20 cellular contexts compared by ENCODE assay signal in the genomic region with DNA sequence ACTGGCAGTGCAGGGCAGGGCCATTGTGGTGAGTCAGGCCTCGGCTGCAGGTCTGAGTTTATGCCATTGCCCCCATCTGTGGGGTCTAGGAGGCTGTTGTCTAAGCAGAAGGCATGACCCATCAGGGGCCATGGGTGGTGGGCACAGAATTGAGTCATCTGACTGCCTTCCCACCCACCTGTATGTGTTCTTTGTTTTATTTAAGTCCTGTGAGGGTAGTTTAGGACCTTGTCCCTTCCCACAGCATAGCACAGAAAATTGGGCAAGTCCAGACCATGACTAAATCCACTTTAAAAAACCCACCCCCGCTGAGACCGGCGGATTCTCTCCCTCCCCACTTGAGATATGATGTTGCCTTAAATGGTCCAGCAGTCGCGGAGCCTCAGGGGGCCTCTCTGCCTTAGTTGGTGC. TPM values are rescaled to one million over a fixed set of nuclear protein-coding genes. Genes with fewer than 3 reads are reported as not detected.
DNase-seq lines count a peak whose midpoint lies in the region; ATAC-seq and TF ChIP-seq lines count a peak whose summit lies in the region.
"Had no signal": no experiment of that assay in that cellular context is flagged by ENCODE, and none has a peak within 500 bp of the region (broad histone marks: within the 10 kb centered on the region; RNA-seq: fewer than 3 reads in every experiment).

No MANE protein-coding gene starts in this region.

- no peak for TF ChIP-seq EP300 in suprapubic skin (IDR thresholded peaks at IDR 0.05)

- WGBS in suprapubic skin, result 73% methylated on average over 6 of the region's 6 CpGs

- TF ChIP-seq CTCF in suprapubic skin (IDR thresholded peaks at IDR 0.05), result no peak

- ATAC-seq in HG03045 (IDR thresholded peaks at IDR 0.05; ENCODE audit: unreplicated experiment), result no peak
- ATAC-seq: lower lobe of right lung had no signal

- H3K27me3 ChIP-seq in suprapubic skin, result no peaks in the 10 kb centered on the region
- H3K27me3 ChIP-seq: brain microvascular endothelial cell had no signal

- no peak overlapping the region for H3K27ac ChIP-seq in suprapubic skin
- H3K27ac ChIP-seq: BLaER1 treated with 17β-estradiol and CSF1 and Interleukin-3, amounts not matched to agents 10 nM and 100 nM; brain microvascular endothelial cell; lower lobe of right lung had no signal

- H3K9me3 ChIP-seq in suprapubic skin, result no peaks in the 10 kb centered on the region
- H3K9me3 ChIP-seq: BLaER1 treated with 17β-estradiol and CSF1 and Interleukin-3, amounts not matched to agents 10 nM and 100 nM; lower lobe of right lung had no signal

- peaks cover 21% of the 10 kb centered on the region for H3K4me1 ChIP-seq in suprapubic skin

- no peaks in the 10 kb centered on the region for H3K36me3 ChIP-seq in suprapubic skin
- H3K36me3 ChIP-seq: BLaER1 treated with 17β-estradiol and CSF1 and Interleukin-3, amounts not matched to agents 10 nM and 100 nM; brain microvascular endothelial cell; lower lobe of right lung had no signal

- DNase-seq in NCI-H2227 (lab: John Stamatoyannopoulos, UW; ENCODE audit: unreplicated experiment) (peak; percentile 7), NCI-H2227 treated with DMSO at 0.1 percent for 48 hours (lab: John Stamatoyannopoulos, UW) (no peak), NCI-H69 (lab: John Stamatoyannopoulos, UW) (peak; percentile 20), left kidney (ENCODE audit: low read depth, low spot score) (peak; percentile 50), suprapubic skin (ENCODE audit: low spot score in 2 of 2) (peak; percentile 35 to 37), SIG-M5 treated with dmso at 0.1 percent for 504 hours (lab: John Stamatoyannopoulos, UW; ENCODE audit: unreplicated experiment) (no peak)
- no peak for DNase-seq in activated naive CD4-positive, alpha-beta T cell (lab: John Stamatoyannopoulos, UW)
- DNase-seq: activated CD4-positive, alpha-beta T cell treated with anti-CD3 and anti-CD28 coated beads, Interleukin-2, amount 50 U/mL, for 1 hour; activated naive CD8-positive, alpha-beta T cell treated with anti-CD3 and anti-CD28 coated beads for 36 hours; brain microvascular endothelial cell; dermis blood vessel endothelial cell; erythroblast; lower lobe of right lung; NCI-H1694 treated with DMSO at 0.1 percent for 48 hours; NCI-H510A; posterior cingulate gyrus; RPMI8226; stimulated activated CD4-positive, alpha-beta T cell treated with anti-CD3 and anti-CD28 coated beads, Interleukin-2, amount 100 ng/mL, for 48 hours had no signal

- no peak overlapping the region for H3K4me3 ChIP-seq in suprapubic skin
- H3K4me3 ChIP-seq: BLaER1 treated with 17β-estradiol and CSF1 and Interleukin-3, amounts not matched to agents 10 nM and 100 nM; lower lobe of right lung had no signal

- no peak for TF ChIP-seq POLR2A in suprapubic skin (IDR thresholded peaks at IDR 0.05)

RNA-seq across cellular contexts. Expression of gene ERMARD, which starts 40.3 kb away (rescaled TPM):
- 10 to 100 TPM; 14.6 to 49.1 (median 20.4) TPM for total RNA-seq in suprapubic skin

RNA-seq across cellular contexts. Expression of gene DYNLT2, which starts 40.4 kb away (rescaled TPM):
- total RNA-seq in suprapubic skin, result 1 to 10 TPM; 1.3 to 4.0 (median 2.2) TPM

Comparison
In these comparisons a context has a peak if more than half of its experiments do, and no peak if none do; other contexts are left out.
1. DNase-seq: peak in NCI-H2227 (single experiment), NCI-H69 (single experiment), left kidney (single experiment) and suprapubic skin (2 of 2); none in NCI-H2227 treated with DMSO at 0.1 percent for 48 hours (single experiment), SIG-M5 treated with dmso at 0.1 percent for 504 hours (single experiment) and activated naive CD4-positive, alpha-beta T cell (0 of 4).